Comparison of ENCODE assay signal across 13 cellular contexts in the genomic region with DNA sequence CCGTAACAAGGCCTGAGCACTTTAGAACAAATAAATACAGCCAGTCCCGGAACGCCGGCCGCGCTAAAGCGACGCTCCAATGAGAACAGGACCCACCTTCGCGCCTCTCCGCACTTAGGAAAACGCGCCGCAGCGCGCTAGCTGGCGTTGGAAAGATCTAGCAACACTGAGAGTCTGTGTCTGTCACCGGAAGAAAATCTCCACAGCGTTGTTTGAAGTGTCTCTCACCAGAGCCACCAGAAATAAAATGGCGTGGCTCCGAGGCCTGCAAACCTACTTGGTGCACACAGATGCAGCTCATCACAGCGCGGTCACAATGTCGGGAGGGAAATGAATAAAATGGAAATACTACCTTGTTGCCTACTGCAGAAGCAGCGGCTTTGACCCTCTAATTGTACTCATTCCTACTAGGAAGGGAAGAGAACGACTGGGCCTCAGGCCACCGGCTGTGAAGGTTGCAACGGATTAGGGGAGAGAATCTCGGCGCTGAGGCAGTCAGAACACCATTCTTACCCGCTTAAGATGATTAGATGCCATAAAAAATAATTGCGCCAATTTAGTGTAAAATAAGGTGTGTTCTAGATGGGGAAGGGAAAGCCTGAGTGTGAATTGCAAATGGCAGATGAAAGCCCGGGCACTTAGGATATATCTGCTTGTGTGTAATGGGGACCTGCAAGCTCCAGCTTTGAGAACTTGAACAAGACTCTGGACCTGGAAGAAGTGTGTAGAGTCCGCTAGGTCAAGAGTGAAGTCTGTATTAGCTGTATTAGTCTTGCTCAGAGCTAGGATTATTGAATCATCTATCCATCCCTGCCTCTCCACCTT. TPM values are rescaled to one million over a fixed set of nuclear protein-coding genes. Genes with fewer than 3 reads are reported as not detected.
DNase-seq lines count a peak whose midpoint lies in the region; ATAC-seq and TF ChIP-seq lines count a peak whose summit lies in the region.
"Had no signal": no experiment of that assay in that cellular context is flagged by ENCODE, and none has a peak within 500 bp of the region (broad histone marks: within the 10 kb centered on the region; RNA-seq: fewer than 3 reads in every experiment).

No MANE protein-coding gene starts in this region.

- H3K9me3 Mint-ChIP-seq in activated T-cell treated with anti-CD3 and anti-CD28 coated beads, Interleukin-2, amount 50 U/mL, for 24 hours, result no peaks in the 10 kb centered on the region
- no peaks in the 10 kb centered on the region for H3K9me3 Mint-ChIP-seq in activated CD4-positive, alpha-beta memory T cell treated with anti-CD3 and anti-CD28 coated beads, Interleukin-2, amount 10 ng/mL, durations not matched to agents 7 days and 5 days
- H3K9me3 Mint-ChIP-seq in stimulated activated memory B cell treated with anti-CD40 and anti-IgM and Interleukin-4, amounts not matched to agents 10 μg/mL and 1 μg/mL and 100 μg/mL, for 72 hours, result peaks cover 3% of the 10 kb centered on the region
- no peaks in the 10 kb centered on the region for H3K9me3 Mint-ChIP-seq in HFFc6
- H3K9me3 Mint-ChIP-seq: effector memory CD8-positive, alpha-beta T cell had no signal

- no peak overlapping the region for H3K9ac ChIP-seq in iPS-15b (ENCODE audit: low read depth, low read length)

- peak; percentile 33 for DNase-seq in activated T-cell treated with anti-CD3 and anti-CD28 coated beads, Interleukin-2, amount 50 U/mL, for 24 hours
- DNase-seq in activated T-cell treated with anti-CD3 and anti-CD28 coated beads for 4 hours, result no peak
- DNase-seq in activated CD4-positive, alpha-beta memory T cell treated with anti-CD3 and anti-CD28 coated beads, Interleukin-2, amount 10 ng/mL, durations not matched to agents 7 days and 5 days, result no peak
- DNase-seq in HFFc6, result no peak
- no peak for DNase-seq in kidney tubule cell (ENCODE audit: low spot score)
- DNase-seq in NCI-H524 (lab: John Stamatoyannopoulos, UW), result no peak
- DNase-seq: aorta; effector memory CD8-positive, alpha-beta T cell; Karpas-422; NCI-H2029 treated with DMSO at 0.1 percent for 48 hours had no signal

- TF ChIP-seq CTCF in HFFc6 (IDR thresholded peaks at IDR 0.05), result no peak

- H3K4me3 ChIP-seq in iPS-15b (ENCODE audit: low read depth, low read length), result peak overlapping the region; percentile 45

- peaks cover 49% of the 10 kb centered on the region for H3K4me1 Mint-ChIP-seq in activated T-cell treated with anti-CD3 and anti-CD28 coated beads, Interleukin-2, amount 50 U/mL, for 24 hours (ENCODE audit: low read depth)
- peaks cover 50% of the 10 kb centered on the region for H3K4me1 Mint-ChIP-seq in activated CD4-positive, alpha-beta memory T cell treated with anti-CD3 and anti-CD28 coated beads, Interleukin-2, amount 10 ng/mL, durations not matched to agents 7 days and 5 days
- H3K4me1 Mint-ChIP-seq in stimulated activated memory B cell treated with anti-CD40 and anti-IgM and Interleukin-4, amounts not matched to agents 10 μg/mL and 1 μg/mL and 100 μg/mL, for 72 hours, result peaks cover 51% of the 10 kb centered on the region
- peaks cover 43% of the 10 kb centered on the region for H3K4me1 Mint-ChIP-seq in HFFc6 (ENCODE audit: low read depth)

- peaks cover 21% of the 10 kb centered on the region for H3K4me1 ChIP-seq in iPS-15b (ENCODE audit: control insufficient read depth, insufficient read depth, low read length)

- no peaks in the 10 kb centered on the region for H3K36me3 ChIP-seq in iPS-15b (ENCODE audit: control insufficient read depth, insufficient read depth, low read length)

- H3K36me3 Mint-ChIP-seq in activated T-cell treated with anti-CD3 and anti-CD28 coated beads, Interleukin-2, amount 50 U/mL, for 24 hours (ENCODE audit: low read depth), result peaks cover 2% of the 10 kb centered on the region
- peaks cover 7% of the 10 kb centered on the region for H3K36me3 Mint-ChIP-seq in activated CD4-positive, alpha-beta memory T cell treated with anti-CD3 and anti-CD28 coated beads, Interleukin-2, amount 10 ng/mL, durations not matched to agents 7 days and 5 days (ENCODE audit: low read depth)
- no peaks in the 10 kb centered on the region for H3K36me3 Mint-ChIP-seq in stimulated activated memory B cell treated with anti-CD40 and anti-IgM and Interleukin-4, amounts not matched to agents 10 μg/mL and 1 μg/mL and 100 μg/mL, for 72 hours
- 0 out of 2 replicates have a peak, but pooled peaks cover 9% of the 10 kb centered on the region for H3K36me3 Mint-ChIP-seq in HFFc6 (ENCODE audit: low read depth)

- H3K27me3 Mint-ChIP-seq in activated T-cell treated with anti-CD3 and anti-CD28 coated beads, Interleukin-2, amount 50 U/mL, for 24 hours, result peaks cover 91% of the 10 kb centered on the region
- H3K27me3 Mint-ChIP-seq in activated CD4-positive, alpha-beta memory T cell treated with anti-CD3 and anti-CD28 coated beads, Interleukin-2, amount 10 ng/mL, durations not matched to agents 7 days and 5 days, result peaks cover 86% of the 10 kb centered on the region
- H3K27me3 Mint-ChIP-seq in stimulated activated memory B cell treated with anti-CD40 and anti-IgM and Interleukin-4, amounts not matched to agents 10 μg/mL and 1 μg/mL and 100 μg/mL, for 72 hours, result peaks cover 90% of the 10 kb centered on the region
- H3K27me3 Mint-ChIP-seq in HFFc6 (ENCODE audit: insufficient read depth), result peaks cover 68% of the 10 kb centered on the region

- no peak overlapping the region for H3K27ac Mint-ChIP-seq in activated T-cell treated with anti-CD3 and anti-CD28 coated beads, Interleukin-2, amount 50 U/mL, for 24 hours
- no peak overlapping the region for H3K27ac Mint-ChIP-seq in activated CD4-positive, alpha-beta memory T cell treated with anti-CD3 and anti-CD28 coated beads, Interleukin-2, amount 10 ng/mL, durations not matched to agents 7 days and 5 days
- H3K27ac Mint-ChIP-seq in stimulated activated memory B cell treated with anti-CD40 and anti-IgM and Interleukin-4, amounts not matched to agents 10 μg/mL and 1 μg/mL and 100 μg/mL, for 72 hours, result no peak overlapping the region
- no peak overlapping the region for H3K27ac Mint-ChIP-seq in HFFc6
- H3K27ac Mint-ChIP-seq: effector memory CD8-positive, alpha-beta T cell had no signal

- POLR2A ChIA-PET in activated CD4-positive, alpha-beta memory T cell treated with anti-CD3 and anti-CD28 coated beads, Interleukin-2, amount 10 ng/mL, durations not matched to agents 7 days and 5 days (lab: Charles Lee), result interaction anchor here (0.8 kb wide), 1 partner anchor 225 kb away, joined by 3 read pairs; a partner anchor contains a TSS

- H3K9me3 ChIP-seq in iPS-15b (ENCODE audit: control insufficient read depth, insufficient read depth, low read length), result no peaks in the 10 kb centered on the region

- CTCF ChIA-PET in activated CD4-positive, alpha-beta memory T cell treated with anti-CD3 and anti-CD28 coated beads, Interleukin-2, amount 10 ng/mL, durations not matched to agents 7 days and 5 days (lab: Charles Lee), result interaction anchor here (1.9 to 2.5 kb wide), 2 partner anchors 11 to 13 kb away, joined by 8 to 9 read pairs; no protein-coding TSS in a partner anchor

- no peak for ATAC-seq in stimulated activated memory B cell treated with anti-CD40 and anti-IgM and Interleukin-4, amounts not matched to agents 10 μg/mL and 1 μg/mL and 100 μg/mL, for 72 hours
- ATAC-seq: effector memory CD8-positive, alpha-beta T cell had no signal

- H3K27me3 ChIP-seq in iPS-15b (ENCODE audit: control insufficient read depth, insufficient read depth, low read length), result peaks cover 94% of the 10 kb centered on the region

- no peak overlapping the region for H3K4me3 Mint-ChIP-seq in activated T-cell treated with anti-CD3 and anti-CD28 coated beads, Interleukin-2, amount 50 U/mL, for 24 hours
- peak overlapping the region; percentile 0 for H3K4me3 Mint-ChIP-seq in activated CD4-positive, alpha-beta memory T cell treated with anti-CD3 and anti-CD28 coated beads, Interleukin-2, amount 10 ng/mL, durations not matched to agents 7 days and 5 days
- peak overlapping the region; percentile 31 for H3K4me3 Mint-ChIP-seq in stimulated activated memory B cell treated with anti-CD40 and anti-IgM and Interleukin-4, amounts not matched to agents 10 μg/mL and 1 μg/mL and 100 μg/mL, for 72 hours
- H3K4me3 Mint-ChIP-seq in HFFc6, result no peak overlapping the region

RNA-seq across cellular contexts. Expression of a gene that starts 4.5 kb away (rescaled TPM):
- not detected for total RNA-seq in activated CD4-positive, alpha-beta memory T cell treated with anti-CD3 and anti-CD28 coated beads, Interleukin-2, amount 10 ng/mL, durations not matched to agents 7 days and 5 days
- total RNA-seq in HFFc6 (2021; fragmentation: NEBNext Ultra II Directional; extraction: Animal tissue kit (Norgen Biotek cat#: 25700)), result not detected
- total RNA-seq: aorta, lung microvascular endothelial cell had no signal

Comparison
In these comparisons a context has a peak if more than half of its experiments do, and no peak if none do; other contexts are left out.
1. H3K4me3 Mint-ChIP-seq: peak in activated CD4-positive, alpha-beta memory T cell treated with anti-CD3 and anti-CD28 coated beads, Interleukin-2, amount 10 ng/mL, durations not matched to agents 7 days and 5 days (single experiment) and stimulated activated memory B cell treated with anti-CD40 and anti-IgM and Interleukin-4, amounts not matched to agents 10 μg/mL and 1 μg/mL and 100 μg/mL, for 72 hours (single experiment); none in activated T-cell treated with anti-CD3 and anti-CD28 coated beads, Interleukin-2, amount 50 U/mL, for 24 hours (single experiment) and HFFc6 (single experiment).